In the genomic region with DNA sequence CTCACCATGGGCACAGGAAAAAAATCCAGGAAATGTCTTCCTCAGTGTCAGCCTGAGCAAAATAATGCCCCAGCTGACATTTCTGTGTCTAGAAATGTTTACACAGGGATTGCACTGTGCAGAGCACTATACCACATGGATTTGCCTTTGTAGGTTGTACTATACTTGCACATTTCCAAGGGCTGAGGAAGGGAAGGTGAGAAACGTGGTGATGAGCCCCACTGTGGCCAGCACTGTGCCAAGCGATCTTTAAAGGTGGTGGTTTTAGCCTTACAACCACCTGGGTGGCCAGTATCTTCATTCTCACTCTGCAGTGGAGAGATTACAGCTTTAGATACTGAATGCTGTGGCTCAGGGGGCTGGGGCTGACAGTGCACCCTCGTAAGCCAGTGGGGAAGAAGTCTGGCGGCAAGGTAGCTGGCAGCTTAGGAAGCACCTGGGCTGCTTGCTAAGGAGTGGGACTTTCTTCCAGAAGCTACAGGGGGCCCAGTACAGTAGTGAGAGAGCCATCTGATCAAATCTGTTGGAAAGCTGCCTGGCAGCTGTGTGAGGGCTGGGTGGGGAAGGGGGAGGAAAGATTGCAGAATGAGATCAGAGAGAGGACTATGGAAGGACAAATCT, we compare ENCODE assay signal across 16 cellular contexts. TPM values are rescaled to one million over a fixed set of nuclear protein-coding genes. Genes with fewer than 3 reads are reported as not detected.
DNase-seq lines count a peak whose midpoint lies in the region; ATAC-seq and TF ChIP-seq lines count a peak whose summit lies in the region.
"Had no signal": no experiment of that assay in that cellular context is flagged by ENCODE, and none has a peak within 500 bp of the region (broad histone marks: within the 10 kb centered on the region; RNA-seq: fewer than 3 reads in every experiment).

No MANE protein-coding gene starts in this region.

- H3K23ac ChIP-seq in trophoblast cell (ENCODE audit: low read length), result peak overlapping the region; percentile 87

- peak overlapping the region; percentile 17 for H3K14ac ChIP-seq in trophoblast cell (ENCODE audit: low read length)

- H4K8ac ChIP-seq in trophoblast cell (ENCODE audit: low read depth, low read length), result no peak overlapping the region

- peak overlapping the region; percentile 3 for H2BK12ac ChIP-seq in trophoblast cell (ENCODE audit: low read length)

- H3K27ac ChIP-seq in trophoblast cell (ENCODE audit: low read depth, low read length) (no peak overlapping the region), gastroesophageal sphincter (peak overlapping the region in 1 of 4 donors; percentile 6)
- H3K27ac ChIP-seq: tibial artery had no signal

- peak overlapping the region; percentile 21 for H3K18ac ChIP-seq in trophoblast cell (ENCODE audit: low read length)

- peak overlapping the region; percentile 64 for H3K9ac ChIP-seq in trophoblast cell (ENCODE audit: low read length)

- no peak for TF ChIP-seq CTCF in gastroesophageal sphincter (IDR thresholded peaks at IDR 0.05)

- peak overlapping the region; percentile 21 for H3K27ac Mint-ChIP-seq in dendritic cell treated with granulocyte-macrophage colony-stimulating factor and Interleukin-4, amounts not matched to agents 40 ng/mL and 50 ng/mL, for 4 days
- H3K27ac Mint-ChIP-seq: activated CD8-positive, alpha-beta memory T cell treated with anti-CD3 and anti-CD28 coated beads, Interleukin-2, amount 10 ng/mL, durations not matched to agents 7 days and 5 days; activated naive CD4-positive, alpha-beta T cell treated with anti-CD3 and anti-CD28 coated beads, Interleukin-2, amount 50 U/mL, for 24 hours; naive thymus-derived CD8-positive, alpha-beta T cell had no signal

- H3K27me3 ChIP-seq in trophoblast cell (ENCODE audit: insufficient read depth, low read length) (no peaks in the 10 kb centered on the region), gastroesophageal sphincter (no peaks in the 10 kb centered on the region)
- H3K27me3 ChIP-seq: tibial artery had no signal

- ATAC-seq in gastroesophageal sphincter, result no peak
- no peak for ATAC-seq in HG03342 (IDR thresholded peaks at IDR 0.05; ENCODE audit: unreplicated experiment)
- ATAC-seq: activated CD8-positive, alpha-beta memory T cell treated with anti-CD3 and anti-CD28 coated beads, Interleukin-2, amount 10 ng/mL, durations not matched to agents 7 days and 5 days; naive thymus-derived CD8-positive, alpha-beta T cell had no signal

- TF ChIP-seq EP300 in gastroesophageal sphincter (IDR thresholded peaks at IDR 0.05), result no peak

- no peaks in the 10 kb centered on the region for H3K36me3 ChIP-seq in trophoblast cell (ENCODE audit: control insufficient read depth in 1 of 2, insufficient read depth in 2 of 2, low read length in 2 of 2)
- H3K36me3 ChIP-seq in gastroesophageal sphincter, result no peaks in the 10 kb centered on the region
- H3K36me3 ChIP-seq: tibial artery had no signal

- H3K4me2 ChIP-seq in trophoblast cell (ENCODE audit: low read length), result no peak overlapping the region

- no peak overlapping the region for H2AFZ ChIP-seq in trophoblast cell (ENCODE audit: insufficient read depth, low read length, poor library complexity)

- H2BK5ac ChIP-seq in trophoblast cell (ENCODE audit: low read depth, low read length, poor library complexity), result no peak overlapping the region

- TF ChIP-seq POLR2A in gastroesophageal sphincter (IDR thresholded peaks at IDR 0.05), result no peak

- H2AK5ac ChIP-seq in trophoblast cell (ENCODE audit: low read length), result peak overlapping the region; percentile 35

- DNase-seq in EH (ENCODE audit: low read depth) (peak; percentile 38), NCI-H524 treated with DMSO at 0.1 percent for 48 hours (lab: John Stamatoyannopoulos, UW) (peak; percentile 38), trophoblast cell (no peak), NOMO-1 treated with DMSO at 0.1 percent for 48 hours (lab: John Stamatoyannopoulos, UW; ENCODE audit: unreplicated experiment) (no peak)
- DNase-seq in stimulated activated naive CD4-positive, alpha-beta T cell treated with Interleukin-2 at 50 U/mL for 16 hours (lab: John Stamatoyannopoulos, UW), result no peak
- DNase-seq: activated CD8-positive, alpha-beta memory T cell treated with anti-CD3 and anti-CD28 coated beads, Interleukin-2, amount 10 ng/mL, durations not matched to agents 7 days and 5 days; cortex of kidney; Kasumi-1; kidney; naive thymus-derived CD8-positive, alpha-beta T cell; SIG-M5; tibial artery had no signal

- no peak overlapping the region for H3K4ac ChIP-seq in trophoblast cell (ENCODE audit: low read depth, low read length)

- intact Hi-C loops in dendritic cell treated with granulocyte-macrophage colony-stimulating factor and Interleukin-4, amounts not matched to agents 40 ng/mL and 50 ng/mL, for 4 days (cut with micrococcal nuclease), result loop anchor here (2.0 to 10.0 kb wide), 5 partner anchors 49 to 669 kb away; no protein-coding TSS in a partner anchor

- no CpG with 5 or more reads among the region's 4 CpGs for WGBS in trophoblast cell (ENCODE audit: extremely low coverage, insufficient coverage, insufficient read length)
- 50 to 53% methylated on average over 3 of the region's 4 CpGs for WGBS in gastroesophageal sphincter (ENCODE audit: low coverage in 1 of 2), 2 donors

- H3K4me1 ChIP-seq in trophoblast cell (ENCODE audit: control insufficient read depth in 1 of 2, insufficient read depth in 2 of 2, low read length in 2 of 2) (peaks cover 5 to 8% of the 10 kb centered on the region in 2 experiments), gastroesophageal sphincter (peaks cover 0 to 19% (median 0%) of the 10 kb centered on the region in 3 donors)

- H4K91ac ChIP-seq in trophoblast cell (ENCODE audit: low read depth, low read length), result no peak overlapping the region

- H3K79me2 ChIP-seq in trophoblast cell (ENCODE audit: control insufficient read depth, insufficient read depth, low read length, poor library complexity), result no peaks in the 10 kb centered on the region

- no peak overlapping the region for H4K12ac ChIP-seq in trophoblast cell (ENCODE audit: low read depth, low read length)

- H3K4me3 ChIP-seq in trophoblast cell (ENCODE audit: low read depth, low read length) (no peak overlapping the region), gastroesophageal sphincter (no peak overlapping the region)
- H3K4me3 ChIP-seq: tibial artery had no signal

- H2BK120ac ChIP-seq in trophoblast cell (ENCODE audit: insufficient read depth, low read length, poor library complexity), result no peak overlapping the region

- no peak overlapping the region for H3K4me3 Mint-ChIP-seq in dendritic cell treated with granulocyte-macrophage colony-stimulating factor and Interleukin-4, amounts not matched to agents 40 ng/mL and 50 ng/mL, for 4 days
- H3K4me3 Mint-ChIP-seq: activated CD8-positive, alpha-beta memory T cell treated with anti-CD3 and anti-CD28 coated beads, Interleukin-2, amount 10 ng/mL, durations not matched to agents 7 days and 5 days; activated naive CD4-positive, alpha-beta T cell treated with anti-CD3 and anti-CD28 coated beads, Interleukin-2, amount 50 U/mL, for 24 hours; naive thymus-derived CD8-positive, alpha-beta T cell had no signal

- H3K79me1 ChIP-seq in trophoblast cell (ENCODE audit: low read length), result peaks cover 8% of the 10 kb centered on the region

- no peaks in the 10 kb centered on the region for H3K27me3 Mint-ChIP-seq in dendritic cell treated with granulocyte-macrophage colony-stimulating factor and Interleukin-4, amounts not matched to agents 40 ng/mL and 50 ng/mL, for 4 days

- H3K9me3 Mint-ChIP-seq in dendritic cell treated with granulocyte-macrophage colony-stimulating factor and Interleukin-4, amounts not matched to agents 40 ng/mL and 50 ng/mL, for 4 days, result no peaks in the 10 kb centered on the region
- H3K9me3 Mint-ChIP-seq: activated naive CD4-positive, alpha-beta T cell treated with anti-CD3 and anti-CD28 coated beads, Interleukin-2, amount 50 U/mL, for 24 hours; naive thymus-derived CD8-positive, alpha-beta T cell had no signal

- H3K4me1 Mint-ChIP-seq in dendritic cell treated with granulocyte-macrophage colony-stimulating factor and Interleukin-4, amounts not matched to agents 40 ng/mL and 50 ng/mL, for 4 days (ENCODE audit: low read depth), result peaks cover 23% of the 10 kb centered on the region
- H3K4me1 Mint-ChIP-seq: activated CD8-positive, alpha-beta memory T cell treated with anti-CD3 and anti-CD28 coated beads, Interleukin-2, amount 10 ng/mL, durations not matched to agents 7 days and 5 days; activated naive CD4-positive, alpha-beta T cell treated with anti-CD3 and anti-CD28 coated beads, Interleukin-2, amount 50 U/mL, for 24 hours; naive thymus-derived CD8-positive, alpha-beta T cell had no signal

- H3K36me3 Mint-ChIP-seq in dendritic cell treated with granulocyte-macrophage colony-stimulating factor and Interleukin-4, amounts not matched to agents 40 ng/mL and 50 ng/mL, for 4 days (ENCODE audit: low read depth), result no peaks in the 10 kb centered on the region
- H3K36me3 Mint-ChIP-seq: activated CD8-positive, alpha-beta memory T cell treated with anti-CD3 and anti-CD28 coated beads, Interleukin-2, amount 10 ng/mL, durations not matched to agents 7 days and 5 days; activated naive CD4-positive, alpha-beta T cell treated with anti-CD3 and anti-CD28 coated beads, Interleukin-2, amount 50 U/mL, for 24 hours; naive thymus-derived CD8-positive, alpha-beta T cell had no signal

- H3K9me3 ChIP-seq in trophoblast cell (ENCODE audit: insufficient read depth, low read depth, low read length) (no peaks in the 10 kb centered on the region), gastroesophageal sphincter (no peaks in the 10 kb centered on the region)
- H3K9me3 ChIP-seq: tibial artery had no signal

RNA-seq across cellular contexts. Expression of a gene that starts 47.6 kb away (rescaled TPM):
- polyA plus RNA-seq in trophoblast cell (2013), result 144 and 148 TPM in 2 replicates
- 1 to 10 TPM in 1 of 4 donors, under 1 TPM in 1, not detected in 2; 0.54 to 6.1 TPM for total RNA-seq in gastroesophageal sphincter
- total RNA-seq: naive thymus-derived CD8-positive, alpha-beta T cell had no signal
- polyA plus RNA-seq: naive thymus-derived CD8-positive, alpha-beta T cell had no signal

Comparison
In these comparisons a context has a peak if more than half of its experiments do, and no peak if none do; other contexts are left out.
1. DNase-seq: peak in EH (single experiment) and NCI-H524 treated with DMSO at 0.1 percent for 48 hours (single experiment); none in trophoblast cell (0 of 2), stimulated activated naive CD4-positive, alpha-beta T cell treated with Interleukin-2 at 50 U/mL for 16 hours (single experiment) and NOMO-1 treated with DMSO at 0.1 percent for 48 hours (single experiment).